24 cellular contexts compared by ENCODE assay signal in genomic region chr20:16844406-16844805, GRCh38.
DNase-seq lines count a peak whose midpoint lies in the region; ATAC-seq, FAIRE-seq and TF ChIP-seq lines count a peak whose summit lies in the region.
"Had no signal": no experiment of that assay in that cellular context is flagged by ENCODE, and none has a peak within 500 bp of the region (broad histone marks: within the 10 kb centered on the region; RNA-seq: fewer than 3 reads in every experiment).

No MANE protein-coding gene starts in this region.

- no peak overlapping the region for H3K4me2 ChIP-seq in IMR-90 (ENCODE audit: low read depth, low read length)

- H3K36me3 Mint-ChIP-seq in MCF 10A (ENCODE audit: insufficient read depth, unreplicated experiment) = peaks cover 6% of the 10 kb centered on the region
- H3K36me3 Mint-ChIP-seq: CD14-positive monocyte; CD8-positive, alpha-beta memory T cell had no signal

- no peak overlapping the region for H3K23ac ChIP-seq in IMR-90 (ENCODE audit: low read depth, low read length)

- H3K4me1 ChIP-seq in breast epithelium (no peaks in the 10 kb centered on the region), IMR-90 (ENCODE audit: control insufficient read depth, insufficient read depth, low read length) (peaks cover 3% of the 10 kb centered on the region; the same call in 1 of the 2 replicates)
- H3K4me1 ChIP-seq: BE2C had no signal

- H4K8ac ChIP-seq in IMR-90 (ENCODE audit: low read depth in 2 of 2, low read length in 2 of 2) = no peak overlapping the region

- dilution Hi-C loops in IMR-90 (cut with HindIII; ENCODE audit: low sequenced_read_pairs, unreplicated experiment) = no loop called here

- H2BK15ac ChIP-seq in IMR-90 (ENCODE audit: low read depth, low read length) = no peak overlapping the region

- H2BK5ac ChIP-seq in IMR-90 (ENCODE audit: low read depth, low read length, poor library complexity, severe bottlenecking) = no peak overlapping the region

- no peaks in the 10 kb centered on the region for H3K4me1 Mint-ChIP-seq in MCF 10A (ENCODE audit: insufficient read depth, unreplicated experiment)
- H3K4me1 Mint-ChIP-seq: CD14-positive monocyte; CD8-positive, alpha-beta memory T cell had no signal

- H3K9me1 ChIP-seq in IMR-90 (ENCODE audit: insufficient read depth, low read length) = no peaks in the 10 kb centered on the region

- H3K4me3 ChIP-seq in breast epithelium = no peak overlapping the region
- H3K4me3 ChIP-seq in IMR-90 (ENCODE audit: insufficient read depth, low read depth, low read length) = no peak overlapping the region
- H3K4me3 ChIP-seq: BLaER1 treated with 17β-estradiol and CSF1 and Interleukin-3, amounts not matched to agents 10 nM and 100 nM had no signal

- no peak for FAIRE-seq in GM19239 (lab: Jason Lieb, UNC)
- FAIRE-seq: A204.1, D721Med, GM12891, GM18507, H1 had no signal

- H3K27me3 Mint-ChIP-seq in MCF 10A (ENCODE audit: insufficient read depth, unreplicated experiment) = peaks cover 33% of the 10 kb centered on the region
- H3K27me3 Mint-ChIP-seq: CD4-positive, alpha-beta T cell had no signal

- CTCF ChIA-PET in MCF 10A (lab: Yijun Ruan, JAX) (interaction anchor here (0.6 to 3.5 kb wide), 3 partner anchors 13 to 42 kb away, joined by 3 to 18 read pairs (median 8); no protein-coding TSS in a partner anchor), IMR-90 (lab: Yijun Ruan, JAX) (no interaction called here)

- no peaks in the 10 kb centered on the region for H3K36me3 ChIP-seq in breast epithelium
- H3K36me3 ChIP-seq in IMR-90 (ENCODE audit: control insufficient read depth, insufficient read depth, low read length) = no peaks in the 10 kb centered on the region
- H3K36me3 ChIP-seq: BE2C; BLaER1 treated with 17β-estradiol and CSF1 and Interleukin-3, amounts not matched to agents 10 nM and 100 nM had no signal

- POLR2A ChIA-PET in MCF 10A (lab: Yijun Ruan, JAX) = no interaction called here
- POLR2A ChIA-PET in IMR-90 (lab: Charles Lee; ENCODE audit: unreplicated experiment) = no interaction called here

- H3K27ac Mint-ChIP-seq in MCF 10A (ENCODE audit: low read depth, unreplicated experiment) = no peak overlapping the region
- H3K27ac Mint-ChIP-seq: CD14-positive monocyte; CD4-positive, alpha-beta T cell; CD8-positive, alpha-beta memory T cell had no signal

- H3K9me3 Mint-ChIP-seq in MCF 10A (ENCODE audit: unreplicated experiment) = no peaks in the 10 kb centered on the region
- H3K9me3 Mint-ChIP-seq: CD4-positive, alpha-beta T cell; CD8-positive, alpha-beta memory T cell had no signal

- H4K5ac ChIP-seq in IMR-90 (ENCODE audit: low read depth, low read length) = no peak overlapping the region

- H3K79me1 ChIP-seq in IMR-90 (ENCODE audit: low read depth in 1 of 2, low read length in 2 of 2) = no peaks in the 10 kb centered on the region

- H3K18ac ChIP-seq in IMR-90 (ENCODE audit: low read depth, low read length) = no peak overlapping the region

- no peak for TF ChIP-seq CTCF in MCF 10A (IDR thresholded peaks at IDR 0.05; ENCODE audit: unreplicated experiment)
- TF ChIP-seq CTCF in breast epithelium (IDR thresholded peaks at IDR 0.05) = no peak
- no peak for TF ChIP-seq CTCF in IMR-90 (conservative IDR thresholded peaks at IDR 0.05; ENCODE audit: low read depth, low read length)

- H2BK120ac ChIP-seq in IMR-90 (ENCODE audit: low read depth, low read length) = no peak overlapping the region

- H3K4ac ChIP-seq in IMR-90 (ENCODE audit: low read depth, low read length) = no peak overlapping the region

- TF ChIP-seq POLR2A in breast epithelium (IDR thresholded peaks at IDR 0.05) (no peak), IMR-90 (IDR thresholded peaks at IDR 0.05; ENCODE audit: low read depth, low read length) (no peak)

- H3K14ac ChIP-seq in IMR-90 (replicated peaks; ENCODE audit: low read depth, low read length) = no peak overlapping the region

- no peaks in the 10 kb centered on the region for H3K27me3 ChIP-seq in breast epithelium
- H3K27me3 ChIP-seq in IMR-90 (ENCODE audit: control insufficient read depth, insufficient read depth, low read length) = no peaks in the 10 kb centered on the region
- H3K27me3 ChIP-seq: BE2C; BLaER1 treated with 17β-estradiol and CSF1 and Interleukin-3, amounts not matched to agents 10 nM and 100 nM had no signal

- in situ Hi-C loops in IMR-90 (cut with MboI; ENCODE audit: low sequenced_read_pairs) = no loop called here

- H4K91ac ChIP-seq in IMR-90 (ENCODE audit: insufficient read depth, low read depth, low read length) = no peak overlapping the region

- TF ChIP-seq RAD21 in IMR-90 (IDR thresholded peaks at IDR 0.05; ENCODE audit: low read length) = no peak

- BruUV-seq in MCF 10A (replicated peaks; lab: Mats Ljungman, UMichigan) = no TSS peak
- no TSS peak for BruUV-seq in IMR-90 (replicated peaks; lab: Mats Ljungman, UMichigan)

- no peak overlapping the region for H2AFZ ChIP-seq in IMR-90 (replicated peaks; ENCODE audit: low read length, poor library complexity)

- no peak for ATAC-seq in IMR-90 (ENCODE audit: low read depth)

- H3K56ac ChIP-seq in IMR-90 (ENCODE audit: extremely low read depth, insufficient read depth, low read length) = no peak overlapping the region

- H3K27ac ChIP-seq in breast epithelium (no peak overlapping the region), IMR-90 (ENCODE audit: insufficient read depth, low read length) (no peak overlapping the region)
- H3K27ac ChIP-seq: 22Rv1 had no signal

- H3K9ac ChIP-seq in IMR-90 (ENCODE audit: low read depth, low read length) = no peak overlapping the region
- H3K9ac ChIP-seq: BLaER1 treated with 17β-estradiol and CSF1 and Interleukin-3, amounts not matched to agents 10 nM and 100 nM had no signal

- H2BK20ac ChIP-seq in IMR-90 (ENCODE audit: low read depth, low read length) = no peak overlapping the region

- H3K9me3 ChIP-seq in breast epithelium = no peaks in the 10 kb centered on the region
- H3K9me3 ChIP-seq in IMR-90 (ENCODE audit: control insufficient read depth, insufficient read depth, low read length) = no peaks in the 10 kb centered on the region
- H3K9me3 ChIP-seq: BE2C; BLaER1 treated with 17β-estradiol and CSF1 and Interleukin-3, amounts not matched to agents 10 nM and 100 nM had no signal

- H2AK5ac ChIP-seq in IMR-90 (ENCODE audit: low read depth, low read length) = no peak overlapping the region

- WGBS in IMR-90 (ENCODE audit: extremely low coverage in 2 of 2, insufficient read length in 1 of 2), 2 experiments = no CpG with 5 or more reads among the region's 1 CpG

- no peak overlapping the region for H3K4me3 Mint-ChIP-seq in MCF 10A (ENCODE audit: unreplicated experiment)
- H3K4me3 Mint-ChIP-seq: CD14-positive monocyte; CD4-positive, alpha-beta T cell; CD8-positive, alpha-beta memory T cell had no signal

- no peaks in the 10 kb centered on the region for H4K20me1 ChIP-seq in IMR-90 (ENCODE audit: insufficient read depth, low read length)
- H4K20me1 ChIP-seq: BLaER1 treated with 17β-estradiol and CSF1 and Interleukin-3, amounts not matched to agents 10 nM and 100 nM had no signal

- DNase-seq in MCF 10A (ENCODE audit: unreplicated experiment) (peak; percentile 6), breast epithelium (ENCODE audit: low spot score in 2 of 2) (no peak), IMR-90 (no peak), iris pigment epithelial cell (ENCODE audit: low read depth) (peak; percentile 6), GM19239 (ENCODE audit: insufficient read length, low spot score) (no peak), ureter (ENCODE audit: low spot score) (no peak)
- DNase-seq: AML-193; BE2C; CD4-positive, alpha-beta T cell; CD8-positive, alpha-beta memory T cell; DMS 273 treated with DMSO at 0.1 percent for 48 hours; DMS79; EL; GF-D8; H7; HCEC 1CT had no signal

- no peak overlapping the region for H2AK9ac ChIP-seq in IMR-90 (replicated peaks; ENCODE audit: low read depth, low read length, poor library complexity)

- intact Hi-C loops in MCF 10A (cut with micrococcal nuclease) (no loop called here), breast epithelium (cut with DNase I; ENCODE audit: low total_unique reads) (no loop called here), IMR-90 (cut with micrococcal nuclease) (no loop called here)

TF ChIP-seq in IMR-90, 13 proteins besides CTCF, POLR2A, EP300 and RAD21:
- TF ChIP-seq CEBPB (IDR thresholded peaks at IDR 0.05; ENCODE audit: low read depth, low read length) = peak; percentile 30; the same call in 1 of the 2 replicates
- TF ChIP-seq RCOR1 (IDR thresholded peaks at IDR 0.05; ENCODE audit: insufficient replicate concordance, low read length) = no peak

Comparison
In these comparisons a context has a peak if more than half of its experiments do, and no peak if none do; other contexts are left out.
1. DNase-seq: peak in MCF 10A (single experiment) and iris pigment epithelial cell (single experiment); none in breast epithelium (0 of 2), IMR-90 (single experiment), GM19239 (single experiment) and ureter (single experiment).